In the genomic region with DNA sequence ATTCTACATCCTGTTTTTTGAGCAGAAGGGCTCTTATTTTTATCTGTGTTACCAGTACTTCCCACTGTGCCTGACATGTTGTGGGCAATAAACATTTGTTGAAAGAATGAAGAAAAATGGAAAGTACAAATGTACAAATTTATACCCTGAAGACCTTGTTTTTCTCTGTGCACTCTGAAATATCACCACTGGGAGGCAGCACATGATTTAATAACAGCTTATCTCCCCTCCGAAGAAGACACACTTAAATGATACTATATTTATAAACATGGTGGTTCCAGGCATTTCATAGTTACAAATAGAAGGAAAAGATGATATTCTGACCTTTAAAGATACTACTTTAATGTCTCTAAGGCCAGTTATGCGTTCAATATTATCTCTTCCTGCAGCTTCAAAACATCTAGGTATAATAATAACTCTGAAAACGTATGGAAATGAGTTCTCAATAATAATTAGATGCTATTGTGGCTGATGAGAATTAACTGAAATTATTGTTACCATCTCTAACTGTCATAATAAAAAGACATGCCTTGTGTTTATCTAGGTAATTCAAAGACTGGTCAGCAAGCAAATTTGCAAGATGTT, we compare ENCODE assay signal across 1 cellular context.
TF ChIP-seq lines count a peak whose summit lies in the region.

No MANE protein-coding gene starts in this region.

TF ChIP-seq in SK-N-SH treated with all-trans-retinoic acid at 6 μM for 48 hours, 23 proteins besides CTCF, POLR2A, EP300 and RAD21 (continued from another document):
- TF ChIP-seq, protein P1, sequence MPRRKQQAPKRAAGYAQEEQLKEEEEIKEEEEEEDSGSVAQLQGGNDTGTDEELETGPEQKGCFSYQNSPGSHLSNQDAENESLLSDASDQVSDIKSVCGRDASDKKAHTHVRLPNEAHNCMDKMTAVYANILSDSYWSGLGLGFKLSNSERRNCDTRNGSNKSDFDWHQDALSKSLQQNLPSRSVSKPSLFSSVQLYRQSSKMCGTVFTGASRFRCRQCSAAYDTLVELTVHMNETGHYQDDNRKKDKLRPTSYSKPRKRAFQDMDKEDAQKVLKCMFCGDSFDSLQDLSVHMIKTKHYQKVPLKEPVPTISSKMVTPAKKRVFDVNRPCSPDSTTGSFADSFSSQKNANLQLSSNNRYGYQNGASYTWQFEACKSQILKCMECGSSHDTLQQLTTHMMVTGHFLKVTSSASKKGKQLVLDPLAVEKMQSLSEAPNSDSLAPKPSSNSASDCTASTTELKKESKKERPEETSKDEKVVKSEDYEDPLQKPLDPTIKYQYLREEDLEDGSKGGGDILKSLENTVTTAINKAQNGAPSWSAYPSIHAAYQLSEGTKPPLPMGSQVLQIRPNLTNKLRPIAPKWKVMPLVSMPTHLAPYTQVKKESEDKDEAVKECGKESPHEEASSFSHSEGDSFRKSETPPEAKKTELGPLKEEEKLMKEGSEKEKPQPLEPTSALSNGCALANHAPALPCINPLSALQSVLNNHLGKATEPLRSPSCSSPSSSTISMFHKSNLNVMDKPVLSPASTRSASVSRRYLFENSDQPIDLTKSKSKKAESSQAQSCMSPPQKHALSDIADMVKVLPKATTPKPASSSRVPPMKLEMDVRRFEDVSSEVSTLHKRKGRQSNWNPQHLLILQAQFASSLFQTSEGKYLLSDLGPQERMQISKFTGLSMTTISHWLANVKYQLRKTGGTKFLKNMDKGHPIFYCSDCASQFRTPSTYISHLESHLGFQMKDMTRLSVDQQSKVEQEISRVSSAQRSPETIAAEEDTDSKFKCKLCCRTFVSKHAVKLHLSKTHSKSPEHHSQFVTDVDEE (CRISPR knock-in tag; IDR thresholded peaks at IDR 0.05): no peak
- TF ChIP-seq CSDC2 (CRISPR knock-in tag; IDR thresholded peaks at IDR 0.05) (no peak), TOX (CRISPR knock-in tag; IDR thresholded peaks at IDR 0.05; ENCODE audit: borderline replicate concordance) (no peak), TCF4 (CRISPR knock-in tag; IDR thresholded peaks at IDR 0.05; ENCODE audit: borderline replicate concordance) (no peak), ZNF70 (CRISPR knock-in tag; IDR thresholded peaks at IDR 0.05) (no peak), ESRRG (CRISPR knock-in tag; IDR thresholded peaks at IDR 0.05) (no peak), ZFP30 (CRISPR knock-in tag; IDR thresholded peaks at IDR 0.05) (no peak), PPARA (CRISPR knock-in tag; IDR thresholded peaks at IDR 0.05; ENCODE audit: borderline replicate concordance) (no peak), SNAI2 (CRISPR knock-in tag; IDR thresholded peaks at IDR 0.05) (no peak)
- TF ChIP-seq, protein P2, sequence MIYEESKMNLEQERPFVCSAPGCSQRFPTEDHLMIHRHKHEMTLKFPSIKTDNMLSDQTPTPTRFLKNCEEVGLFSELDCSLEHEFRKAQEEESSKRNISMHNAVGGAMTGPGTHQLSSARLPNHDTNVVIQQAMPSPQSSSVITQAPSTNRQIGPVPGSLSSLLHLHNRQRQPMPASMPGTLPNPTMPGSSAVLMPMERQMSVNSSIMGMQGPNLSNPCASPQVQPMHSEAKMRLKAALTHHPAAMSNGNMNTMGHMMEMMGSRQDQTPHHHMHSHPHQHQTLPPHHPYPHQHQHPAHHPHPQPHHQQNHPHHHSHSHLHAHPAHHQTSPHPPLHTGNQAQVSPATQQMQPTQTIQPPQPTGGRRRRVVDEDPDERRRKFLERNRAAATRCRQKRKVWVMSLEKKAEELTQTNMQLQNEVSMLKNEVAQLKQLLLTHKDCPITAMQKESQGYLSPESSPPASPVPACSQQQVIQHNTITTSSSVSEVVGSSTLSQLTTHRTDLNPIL (CRISPR knock-in tag; IDR thresholded peaks at IDR 0.05; ENCODE audit: low read depth): no peak
TF ChIP-seq in SK-N-SH treated with all-trans-retinoic acid at 6 μM for 48 hours: peak in this region for 0.
